12 cellular contexts compared by ENCODE assay signal in the genomic region with DNA sequence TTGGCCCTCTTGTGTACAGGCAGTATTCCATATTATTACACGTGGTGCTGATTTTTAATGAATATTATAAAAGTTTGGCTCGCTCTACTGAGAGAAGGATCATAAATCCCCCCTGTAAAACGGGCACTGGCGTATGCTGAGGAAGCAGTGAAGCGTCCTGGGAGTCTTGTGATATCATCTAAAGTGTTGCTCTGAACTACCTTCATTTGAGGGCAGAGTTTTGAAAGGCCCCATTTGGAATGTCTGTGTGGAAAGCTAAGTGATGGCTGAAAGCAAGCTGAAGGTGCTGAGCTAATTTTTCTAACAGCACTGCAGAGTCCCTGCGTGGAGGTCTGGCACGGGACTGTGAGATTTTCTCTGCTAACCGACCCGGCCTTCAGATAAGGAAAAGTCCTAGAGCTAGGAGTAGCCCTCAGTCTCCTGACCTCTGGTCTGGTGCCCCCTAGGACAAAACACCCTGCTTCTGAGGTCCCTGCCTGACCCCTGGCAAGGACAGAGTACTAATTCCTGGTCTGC. TPM values are rescaled to one million over a fixed set of nuclear protein-coding genes. Genes with fewer than 3 reads are reported as not detected.
DNase-seq lines count a peak whose midpoint lies in the region; ATAC-seq and TF ChIP-seq lines count a peak whose summit lies in the region.
"Had no signal": no experiment of that assay in that cellular context is flagged by ENCODE, and none has a peak within 500 bp of the region (broad histone marks: within the 10 kb centered on the region; RNA-seq: fewer than 3 reads in every experiment).

No MANE protein-coding gene starts in this region.

- H3K27me3 Mint-ChIP-seq in GM23338 (ENCODE audit: insufficient read depth, low read depth, poor library complexity) = peaks cover 39% of the 10 kb centered on the region

- H3K9me3 ChIP-seq in esophagus muscularis mucosa = no peaks in the 10 kb centered on the region
- no peaks in the 10 kb centered on the region for H3K9me3 ChIP-seq in psoas muscle
- H3K9me3 ChIP-seq: left lung had no signal

- no peak for TF ChIP-seq EP300 in esophagus muscularis mucosa (IDR thresholded peaks at IDR 0.05)

- H3K4me1 ChIP-seq in GM23338 (ENCODE audit: insufficient read depth) (peaks cover 39% of the 10 kb centered on the region), esophagus muscularis mucosa (peaks cover 9 to 35% (median 30%) of the 10 kb centered on the region in 4 donors), psoas muscle (peaks cover 5% of the 10 kb centered on the region)

- no peaks in the 10 kb centered on the region for H3K9me2 ChIP-seq in GM23338 (ENCODE audit: insufficient read depth)

- 75% methylated on average over 9 of the region's 9 CpGs for WGBS in esophagus muscularis mucosa
- 69 to 78% (median 71%) methylated on average over 9 of the region's 9 CpGs for WGBS in psoas muscle, 3 donors

- peaks cover 12% of the 10 kb centered on the region for H4K20me1 ChIP-seq in GM23338 (replicated peaks; ENCODE audit: insufficient read depth)

- intact Hi-C loops in esophagus muscularis mucosa (cut with DNase I) (loop anchor here (2.0 to 10.0 kb wide), 6 partner anchors 71 to 473 kb away; a partner anchor contains a TSS), psoas muscle (cut with DNase I) (loop anchor here (5.0 to 10.0 kb wide), 6 partner anchors 76 to 326 kb away; no protein-coding TSS in a partner anchor)

- no peak overlapping the region for H2AFZ ChIP-seq in GM23338

- peaks cover 6% of the 10 kb centered on the region; the same call in 1 of the 2 replicates for H3F3A ChIP-seq in GM23338 (replicated peaks; ENCODE audit: low read depth)

- peak overlapping the region; percentile 74 for H3K4me3 Mint-ChIP-seq in GM23338

- no peak for TF ChIP-seq POLR2A in esophagus muscularis mucosa (IDR thresholded peaks at IDR 0.05; ENCODE audit: low read depth)

- no peak for ATAC-seq in GM23338
- ATAC-seq in psoas muscle = no peak
- ATAC-seq in HG03457 (IDR thresholded peaks at IDR 0.05; ENCODE audit: unreplicated experiment) = no peak
- ATAC-seq: GM12878, left lung had no signal

- H3K36me3 Mint-ChIP-seq in GM23338 (ENCODE audit: low read depth) = no peaks in the 10 kb centered on the region

- H3K4me3 ChIP-seq in GM23338 = peak overlapping the region; percentile 85
- no peak overlapping the region for H3K4me3 ChIP-seq in esophagus muscularis mucosa
- no peak overlapping the region for H3K4me3 ChIP-seq in psoas muscle
- H3K4me3 ChIP-seq: GM12878 had no signal

- peaks cover 37% of the 10 kb centered on the region for H3K27me3 ChIP-seq in GM23338 (ENCODE audit: insufficient read depth)
- H3K27me3 ChIP-seq in esophagus muscularis mucosa = no peaks in the 10 kb centered on the region
- no peaks in the 10 kb centered on the region for H3K27me3 ChIP-seq in psoas muscle (ENCODE audit: insufficient read depth in 3 of 3, low read length in 2 of 3)

- H3K36me3 ChIP-seq in GM23338 (ENCODE audit: insufficient read depth) (no peaks in the 10 kb centered on the region), esophagus muscularis mucosa (no peaks in the 10 kb centered on the region), psoas muscle (ENCODE audit: insufficient read depth in 1 of 2, low read depth in 1 of 2) (no peaks in the 10 kb centered on the region)
- H3K36me3 ChIP-seq: left lung had no signal

- peaks cover 29% of the 10 kb centered on the region for H3K4me1 Mint-ChIP-seq in GM23338

- H3K27ac ChIP-seq in GM23338 (ENCODE audit: low read depth) (peak overlapping the region; percentile 85; the same call in 1 of the 2 replicates), esophagus muscularis mucosa (replicated peaks in 1 of 4) (peak overlapping the region; percentile 96 to 97 (median 96)), psoas muscle (peak overlapping the region; percentile 95)
- H3K27ac ChIP-seq: HL-60 had no signal

- no peak for TF ChIP-seq CTCF in GM23338 (conservative IDR thresholded peaks at IDR 0.05; ENCODE audit: low read depth in 2 of 2)
- TF ChIP-seq CTCF in esophagus muscularis mucosa (IDR thresholded peaks at IDR 0.05) = no peak
- TF ChIP-seq CTCF in psoas muscle (IDR thresholded peaks at IDR 0.05) = no peak
- TF ChIP-seq CTCF in GM10266 (IDR thresholded peaks at IDR 0.05; ENCODE audit: control insufficient read depth, insufficient read depth, low read depth, missing control alignments) = no peak

- DNase-seq in GM23338 (ENCODE audit: low spot score) (no peak), SK-N-DZ (ENCODE audit: low spot score) (peak; percentile 39), esophagus muscularis mucosa (ENCODE audit: extremely low spot score) (no peak), psoas muscle (no peak), kidney tubule cell (ENCODE audit: low spot score) (no peak), GM10266 (ENCODE audit: extremely low spot score) (no peak)
- DNase-seq: DMS 273 treated with DMSO at 0.1 percent for 48 hours, left lung, NCI-H774 had no signal

- peaks cover 9% of the 10 kb centered on the region; the same call in 1 of the 2 replicates for H3K79me2 ChIP-seq in GM23338 (replicated peaks; ENCODE audit: insufficient read depth)

- peak overlapping the region; percentile 86 for H3K4me2 ChIP-seq in GM23338

- H3K9me3 Mint-ChIP-seq in GM23338 = no peaks in the 10 kb centered on the region

- no peak overlapping the region; the same call in 1 of the 2 replicates for H3K27ac Mint-ChIP-seq in GM23338

TF ChIP-seq in GM23338, 12 proteins besides CTCF, POLR2A, EP300 and RAD21:
- TF ChIP-seq STAT1 (IDR thresholded peaks at IDR 0.05; ENCODE audit: unreplicated experiment) = no peak
- TF ChIP-seq, protein P1, sequence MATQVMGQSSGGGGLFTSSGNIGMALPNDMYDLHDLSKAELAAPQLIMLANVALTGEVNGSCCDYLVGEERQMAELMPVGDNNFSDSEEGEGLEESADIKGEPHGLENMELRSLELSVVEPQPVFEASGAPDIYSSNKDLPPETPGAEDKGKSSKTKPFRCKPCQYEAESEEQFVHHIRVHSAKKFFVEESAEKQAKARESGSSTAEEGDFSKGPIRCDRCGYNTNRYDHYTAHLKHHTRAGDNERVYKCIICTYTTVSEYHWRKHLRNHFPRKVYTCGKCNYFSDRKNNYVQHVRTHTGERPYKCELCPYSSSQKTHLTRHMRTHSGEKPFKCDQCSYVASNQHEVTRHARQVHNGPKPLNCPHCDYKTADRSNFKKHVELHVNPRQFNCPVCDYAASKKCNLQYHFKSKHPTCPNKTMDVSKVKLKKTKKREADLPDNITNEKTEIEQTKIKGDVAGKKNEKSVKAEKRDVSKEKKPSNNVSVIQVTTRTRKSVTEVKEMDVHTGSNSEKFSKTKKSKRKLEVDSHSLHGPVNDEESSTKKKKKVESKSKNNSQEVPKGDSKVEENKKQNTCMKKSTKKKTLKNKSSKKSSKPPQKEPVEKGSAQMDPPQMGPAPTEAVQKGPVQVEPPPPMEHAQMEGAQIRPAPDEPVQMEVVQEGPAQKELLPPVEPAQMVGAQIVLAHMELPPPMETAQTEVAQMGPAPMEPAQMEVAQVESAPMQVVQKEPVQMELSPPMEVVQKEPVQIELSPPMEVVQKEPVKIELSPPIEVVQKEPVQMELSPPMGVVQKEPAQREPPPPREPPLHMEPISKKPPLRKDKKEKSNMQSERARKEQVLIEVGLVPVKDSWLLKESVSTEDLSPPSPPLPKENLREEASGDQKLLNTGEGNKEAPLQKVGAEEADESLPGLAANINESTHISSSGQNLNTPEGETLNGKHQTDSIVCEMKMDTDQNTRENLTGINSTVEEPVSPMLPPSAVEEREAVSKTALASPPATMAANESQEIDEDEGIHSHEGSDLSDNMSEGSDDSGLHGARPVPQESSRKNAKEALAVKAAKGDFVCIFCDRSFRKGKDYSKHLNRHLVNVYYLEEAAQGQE (IDR thresholded peaks at IDR 0.05; ENCODE audit: unreplicated experiment) = no peak
- no peak for TF ChIP-seq EZH2 (IDR thresholded peaks at IDR 0.05; ENCODE audit: low read depth, unreplicated experiment)
- TF ChIP-seq CREB1 (CRISPR knock-in tag; IDR thresholded peaks at IDR 0.05; ENCODE audit: low read depth) = no peak
- no peak for TF ChIP-seq ZNF331 (CRISPR knock-in tag; IDR thresholded peaks at IDR 0.05; ENCODE audit: low read depth)
- no peak for TF ChIP-seq JUNB (IDR thresholded peaks at IDR 0.05; ENCODE audit: unreplicated experiment)

RNA-seq across cellular contexts. Expression of a gene that starts 1.3 kb away (rescaled TPM):
- 3.3 and 5.7 TPM in 2 replicates for total RNA-seq in GM23338 (2014; rRNA removed; shearing (Covaris generic))
- polyA plus RNA-seq in GM23338 (2016; fragmentation: Nextera tagmentation; extraction: Ambion mirVana) (1.3 and 1.6 TPM in 2 replicates), psoas muscle (1 to 10 TPM in 1 of 3 donors, under 1 TPM in 2; 0.12 to 1.2 (median 1.00) TPM)
- 1.7 and 3.7 TPM in 2 replicates for polyA plus RNA-seq in SK-N-DZ (2014; cell fraction: cytosol; rRNA removed)
- polyA plus RNA-seq in SK-N-DZ (2014; cell fraction: nucleus; rRNA removed) = 0.84 and 1.5 TPM in 2 replicates
- total RNA-seq in esophagus muscularis mucosa (1 to 10 TPM; 4.2 to 9.8 (median 5.8) TPM), psoas muscle (10 to 100 TPM in 2 of 4 donors, 1 to 10 TPM in 2; 5.9 to 16.9 (median 10.0) TPM)
